ENCODE assay signal across 25 cellular contexts in the genomic region with DNA sequence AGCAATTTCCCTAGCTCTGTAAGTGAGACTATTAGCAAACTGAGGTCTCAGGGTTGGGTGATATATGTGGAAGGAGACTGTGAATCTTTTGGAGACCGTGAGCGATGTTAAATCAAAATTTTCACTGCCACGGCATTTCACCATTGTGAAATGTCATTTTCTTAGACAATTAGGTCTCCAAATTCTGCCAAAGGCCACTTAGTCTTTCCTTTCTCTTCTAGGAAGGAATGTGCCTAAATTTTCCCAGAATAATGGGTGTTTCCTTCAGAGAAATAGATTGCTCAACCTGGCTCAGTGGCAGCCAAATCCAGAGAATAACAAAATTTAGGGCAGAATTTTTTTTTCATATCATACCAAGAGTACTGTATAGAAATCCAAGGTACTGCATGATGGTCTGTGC.
DNase-seq lines count a peak whose midpoint lies in the region; ATAC-seq and TF ChIP-seq lines count a peak whose summit lies in the region.
"Had no signal": no experiment of that assay in that cellular context is flagged by ENCODE, and none has a peak within 500 bp of the region (broad histone marks: within the 10 kb centered on the region; RNA-seq: fewer than 3 reads in every experiment).

No MANE protein-coding gene starts in this region.

- TF ChIP-seq EP300 in gastroesophageal sphincter (IDR thresholded peaks at IDR 0.05) (no peak), ovary (IDR thresholded peaks at IDR 0.05) (no peak)

- DNase-seq in GM03348 (ENCODE audit: low spot score), result peak; percentile 12
- peak; percentile 10 for DNase-seq in OCI-M1 (lab: John Stamatoyannopoulos, UW)
- no peak for DNase-seq in activated T-cell treated with anti-CD3 and anti-CD28 coated beads, Interleukin-2, amount 50 U/mL, for 4 hours
- DNase-seq in ovary, result no peak
- DNase-seq in T1000 (lab: John Stamatoyannopoulos, UW), result no peak
- DNase-seq in NCI-H2107 (lab: John Stamatoyannopoulos, UW), result no peak
- DNase-seq: BE2C; CD8-positive, alpha-beta memory T cell; DMS 273 treated with DMSO at 0.1 percent for 48 hours; DMS79 treated with DMSO at 0.1 percent for 48 hours; GF-D8; Karpas-422; NCI-H1092; NCI-H1417 treated with DMSO at 0.1 percent for 48 hours; NCI-H187; NCI-H446; NCI-H524 treated with DMSO at 0.1 percent for 48 hours; NCI-H774; PC-3; SHP77 had no signal

- TF ChIP-seq POLR2A in gastroesophageal sphincter (IDR thresholded peaks at IDR 0.05) (no peak), ovary (IDR thresholded peaks at IDR 0.05) (no peak)

- no peaks in the 10 kb centered on the region for H3K27me3 Mint-ChIP-seq in activated T-cell treated with anti-CD3 and anti-CD28 coated beads, Interleukin-2, amount 50 U/mL, for 4 hours (ENCODE audit: low read depth)
- H3K27me3 Mint-ChIP-seq: CD8-positive, alpha-beta memory T cell had no signal

- H3K36me3 ChIP-seq in gastroesophageal sphincter, result no peaks in the 10 kb centered on the region
- no peaks in the 10 kb centered on the region for H3K36me3 ChIP-seq in subcutaneous abdominal adipose tissue (ENCODE audit: control insufficient read depth in 5 of 5, insufficient read depth in 5 of 5, low read length in 5 of 5)
- no peaks in the 10 kb centered on the region for H3K36me3 ChIP-seq in ovary
- H3K36me3 ChIP-seq: BE2C had no signal

- no peak overlapping the region for H3K27ac ChIP-seq in gastroesophageal sphincter
- H3K27ac ChIP-seq in subcutaneous abdominal adipose tissue (ENCODE audit: low read depth, low read length), result peak overlapping the region; percentile 80
- no peak overlapping the region for H3K27ac ChIP-seq in ovary

- H3K4me1 ChIP-seq in gastroesophageal sphincter, result no peaks in the 10 kb centered on the region
- H3K4me1 ChIP-seq in subcutaneous abdominal adipose tissue (ENCODE audit: control insufficient read depth in 5 of 5, insufficient read depth in 5 of 5, low read length in 5 of 5), result peaks cover 0 to 14% (median 13%) of the 10 kb centered on the region in 5 donors
- no peaks in the 10 kb centered on the region for H3K4me1 ChIP-seq in ovary (ENCODE audit: insufficient read depth)
- H3K4me1 ChIP-seq: BE2C had no signal

- peak overlapping the region in 3 of 5 donors; percentile 3 to 70 (median 61) for H3K9ac ChIP-seq in subcutaneous abdominal adipose tissue (ENCODE audit: low read length in 5 of 5)

- H3K9me3 ChIP-seq in gastroesophageal sphincter (no peaks in the 10 kb centered on the region), subcutaneous abdominal adipose tissue (ENCODE audit: control insufficient read depth in 5 of 5, low read length in 5 of 5) (no peaks in the 10 kb centered on the region), ovary (no peaks in the 10 kb centered on the region)
- H3K9me3 ChIP-seq: BE2C had no signal

- ATAC-seq in gastroesophageal sphincter, result peak; percentile 74
- no peak for ATAC-seq in activated T-cell treated with anti-CD3 and anti-CD28 coated beads, Interleukin-2, amount 50 U/mL, for 4 hours
- ATAC-seq: HCT116, HepG2, PC-3 had no signal

- no peaks in the 10 kb centered on the region for H3K4me1 Mint-ChIP-seq in activated T-cell treated with anti-CD3 and anti-CD28 coated beads, Interleukin-2, amount 50 U/mL, for 4 hours (ENCODE audit: low read depth)
- H3K4me1 Mint-ChIP-seq: CD8-positive, alpha-beta memory T cell had no signal

- H3K9me3 Mint-ChIP-seq in activated T-cell treated with anti-CD3 and anti-CD28 coated beads, Interleukin-2, amount 50 U/mL, for 4 hours, result no peaks in the 10 kb centered on the region
- H3K9me3 Mint-ChIP-seq: CD8-positive, alpha-beta memory T cell had no signal

- H3K27me3 ChIP-seq in gastroesophageal sphincter, result no peaks in the 10 kb centered on the region
- H3K27me3 ChIP-seq in subcutaneous abdominal adipose tissue (ENCODE audit: control insufficient read depth in 5 of 5, insufficient read depth in 4 of 5, low read length in 5 of 5), result no peaks in the 10 kb centered on the region
- no peaks in the 10 kb centered on the region for H3K27me3 ChIP-seq in ovary
- H3K27me3 ChIP-seq: BE2C had no signal

- WGBS in gastroesophageal sphincter (ENCODE audit: low coverage in 1 of 2), 2 donors, result 80 to 91% methylated on average over 3 of the region's 3 CpGs
- 78 to 92% (median 83%) methylated on average over 3 of the region's 3 CpGs for WGBS in ovary, 3 donors

- TF ChIP-seq CTCF in gastroesophageal sphincter (IDR thresholded peaks at IDR 0.05), result no peak
- TF ChIP-seq CTCF in ovary (IDR thresholded peaks at IDR 0.05), result no peak

- H3K36me3 Mint-ChIP-seq in activated T-cell treated with anti-CD3 and anti-CD28 coated beads, Interleukin-2, amount 50 U/mL, for 4 hours (ENCODE audit: insufficient read depth), result no peaks in the 10 kb centered on the region
- H3K36me3 Mint-ChIP-seq: CD14-positive monocyte; CD8-positive, alpha-beta memory T cell had no signal

- H3K4me3 Mint-ChIP-seq in activated T-cell treated with anti-CD3 and anti-CD28 coated beads, Interleukin-2, amount 50 U/mL, for 4 hours, result no peak overlapping the region
- H3K4me3 Mint-ChIP-seq: CD14-positive monocyte; CD8-positive, alpha-beta memory T cell had no signal

- H3K4me3 ChIP-seq in gastroesophageal sphincter (no peak overlapping the region), subcutaneous abdominal adipose tissue (ENCODE audit: low read depth in 1 of 5, low read length in 5 of 5) (no peak overlapping the region), ovary (no peak overlapping the region)

- intact Hi-C loops in ovary (cut with DNase I), result no loop called here

Comparison
In these comparisons a context has a peak if more than half of its experiments do, and no peak if none do; other contexts are left out.
1. DNase-seq: peak in GM03348 (single experiment) and OCI-M1 (single experiment); none in activated T-cell treated with anti-CD3 and anti-CD28 coated beads, Interleukin-2, amount 50 U/mL, for 4 hours (single experiment), ovary (0 of 5), T1000 (single experiment) and NCI-H2107 (single experiment).